ENCODE assay signal across 15 cellular contexts in genomic region chr5:73513996-73514395, GRCh38.
"Had no signal": no experiment of that assay in that cellular context is flagged by ENCODE, and none has a peak within 500 bp of the region (broad histone marks: within the 10 kb centered on the region; RNA-seq: fewer than 3 reads in every experiment).

No MANE protein-coding gene starts in this region.

- H3K27ac ChIP-seq: body of pancreas, lower lobe of right lung, parathyroid adenoma, tibial artery had no signal

- DNase-seq: activated CD4-positive, alpha-beta T cell treated with anti-CD3 and anti-CD28 coated beads, Interleukin-2, amount 50 U/mL, for 48 hours; activated CD4-positive, CD25-positive, alpha-beta regulatory T cell treated with anti-CD3 and anti-CD28 coated beads, Interleukin-2, amount 50 U/mL, for 72 hours; activated CD8-positive, alpha-beta memory T cell treated with anti-CD3 and anti-CD28 coated beads, Interleukin-2, amount 10 ng/mL, durations not matched to agents 7 days and 5 days; activated effector memory CD4-positive, alpha-beta T cell treated with Interleukin-2 at 50 U/mL for 16 hours; activated T-cell treated with anti-CD3 and anti-CD28 coated beads, Interleukin-2, amount 50 U/mL, for 24 hours; body of pancreas; effector memory CD4-positive, alpha-beta T cell; hypothalamus; kidney glomerular epithelial cell; lower lobe of right lung; naive thymus-derived CD4-positive, alpha-beta T cell; retina; tibial artery had no signal

- ATAC-seq: activated CD8-positive, alpha-beta memory T cell treated with anti-CD3 and anti-CD28 coated beads, Interleukin-2, amount 10 ng/mL, durations not matched to agents 7 days and 5 days; body of pancreas; lower lobe of right lung had no signal

- H3K4me3 ChIP-seq: body of pancreas, lower lobe of right lung, skin epidermis, tibial artery had no signal

- H3K4me1 ChIP-seq: lower lobe of right lung, parathyroid adenoma had no signal

- H3K36me3 ChIP-seq: lower lobe of right lung, tibial artery had no signal

- H3K9me3 ChIP-seq: body of pancreas, lower lobe of right lung, tibial artery had no signal

- H3K27me3 ChIP-seq: body of pancreas, tibial artery had no signal
